8 cellular contexts compared by ENCODE assay signal in the genomic region with DNA sequence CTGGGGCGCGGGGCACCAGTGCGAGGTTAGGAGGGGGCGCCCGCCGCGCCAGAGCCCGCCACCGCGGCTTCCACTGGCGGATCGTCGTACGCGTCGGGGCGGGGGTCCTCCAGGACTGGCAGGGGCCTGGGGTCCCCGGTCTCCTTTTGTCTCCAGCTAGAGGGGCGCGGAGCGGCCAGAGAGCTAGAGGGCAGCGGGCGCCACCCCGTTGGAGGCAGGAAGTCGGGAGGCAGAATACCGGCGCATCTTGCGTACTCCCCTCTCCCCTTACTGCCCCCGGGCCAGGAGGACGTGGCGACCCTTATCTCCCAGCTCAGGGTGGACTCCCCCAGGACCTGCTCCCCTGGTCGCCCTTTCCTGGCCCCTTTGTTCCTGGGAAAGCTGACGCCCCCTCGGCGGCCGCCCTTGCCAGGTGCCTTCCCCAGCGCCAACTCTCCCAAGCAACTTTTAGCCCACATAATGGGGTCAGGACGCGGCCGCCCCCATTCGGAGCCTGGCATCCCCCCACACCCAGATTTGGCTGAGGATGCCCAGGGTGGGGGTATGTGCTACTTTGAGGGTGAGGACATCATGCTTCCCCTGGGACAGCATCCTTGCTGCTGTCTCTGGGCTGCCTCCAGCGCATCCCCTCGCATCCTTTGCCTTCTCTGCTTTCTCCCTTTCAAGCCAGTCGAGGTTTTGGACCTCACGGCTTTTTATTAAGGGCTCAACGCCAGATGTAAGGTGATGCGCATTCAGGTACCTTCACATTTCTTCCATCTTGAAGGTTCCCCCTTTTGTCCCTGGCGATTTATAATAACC. TPM values are rescaled to one million over a fixed set of nuclear protein-coding genes. Genes with fewer than 3 reads are reported as not detected.
A peak's percentile ranks its signal among the peaks of the same experiment; 100 is the strongest.
DNase-seq lines count a peak whose midpoint lies in the region; ATAC-seq and TF ChIP-seq lines count a peak whose summit lies in the region.

No MANE protein-coding gene starts in this region.

- TF ChIP-seq CTCF in Calu3 (IDR thresholded peaks at IDR 0.05; ENCODE audit: unreplicated experiment) (no peak), fibroblast of mammary gland (conservative IDR thresholded peaks at IDR 0.05; ENCODE audit: control insufficient read depth, insufficient read depth, low read depth, low read length) (no peak), progenitor cell of endocrine pancreas (IDR thresholded peaks at IDR 0.05; ENCODE audit: unreplicated experiment) (no peak)

- H3K36me3 Mint-ChIP-seq in Calu3 (ENCODE audit: insufficient read depth, unreplicated experiment): peaks cover 5% of the 10 kb centered on the region
- peaks cover 1% of the 10 kb centered on the region for H3K36me3 Mint-ChIP-seq in progenitor cell of endocrine pancreas (ENCODE audit: insufficient read depth)

- no peaks in the 10 kb centered on the region for H3K36me3 ChIP-seq in SK-N-MC (ENCODE audit: insufficient read depth, low read length)

- no peak overlapping the region for H3K27ac ChIP-seq in SK-N-MC

- no peaks in the 10 kb centered on the region for H3K9me3 ChIP-seq in SK-N-MC (ENCODE audit: low read depth, low read length)

- in situ Hi-C loops in G401 (cut with HindIII; ENCODE audit: low sequenced_read_pairs): no loop called here

- DNase-seq in Calu3: no peak
- no peak for DNase-seq in SK-N-MC (ENCODE audit: low read depth, low spot score)
- no peak for DNase-seq in fibroblast of mammary gland (ENCODE audit: low read depth)
- peak; percentile 26 for DNase-seq in progenitor cell of endocrine pancreas (ENCODE audit: low spot score, unreplicated experiment)
- DNase-seq in GDM1 (lab: John Stamatoyannopoulos, UW): no peak
- DNase-seq in NCI-H187 treated with DMSO at 0.1 percent for 48 hours (lab: John Stamatoyannopoulos, UW): no peak
- DNase-seq in G401 (ENCODE audit: low spot score): no peak

- H3K4me3 ChIP-seq in SK-N-MC (peak overlapping the region; percentile 73), fibroblast of mammary gland (ENCODE audit: control insufficient read depth, low read depth, low read length) (peak overlapping the region; percentile 34)

- H3K4me3 Mint-ChIP-seq in Calu3 (ENCODE audit: low read depth, unreplicated experiment) (peak overlapping the region; percentile 74), progenitor cell of endocrine pancreas (ENCODE audit: low read depth) (peak overlapping the region; percentile 96)

- CTCF ChIA-PET in Calu3 (lab: Charles Lee): no interaction called here

- peak; percentile 16 for ATAC-seq in GM21528 (IDR thresholded peaks at IDR 0.05; ENCODE audit: low FRiP score, unreplicated experiment)

- intact Hi-C loops in Calu3 (cut with micrococcal nuclease; ENCODE audit: unreplicated experiment): no loop called here

- no TSS peak for BruUV-seq in Calu3 (replicated peaks; lab: Mats Ljungman, UMichigan)

- H3K4me1 Mint-ChIP-seq in Calu3 (ENCODE audit: low read depth, unreplicated experiment): no peaks in the 10 kb centered on the region
- H3K4me1 Mint-ChIP-seq in progenitor cell of endocrine pancreas (ENCODE audit: low read depth): peaks cover 13% of the 10 kb centered on the region

- peaks cover 16% of the 10 kb centered on the region for H3K27me3 Mint-ChIP-seq in Calu3 (ENCODE audit: unreplicated experiment)
- H3K27me3 Mint-ChIP-seq in progenitor cell of endocrine pancreas: no peaks in the 10 kb centered on the region

- H3K27ac Mint-ChIP-seq in Calu3 (ENCODE audit: unreplicated experiment) (no peak overlapping the region), progenitor cell of endocrine pancreas (peak overlapping the region; percentile 98)

- H3K9ac ChIP-seq in SK-N-MC (ENCODE audit: insufficient read length): no peak overlapping the region

- H3K9me3 Mint-ChIP-seq in Calu3 (ENCODE audit: low read depth, unreplicated experiment): no peaks in the 10 kb centered on the region
- H3K9me3 Mint-ChIP-seq in progenitor cell of endocrine pancreas (ENCODE audit: low read depth): no peaks in the 10 kb centered on the region

RNA-seq across cellular contexts. Expression of a gene that starts 1.0 kb away (rescaled TPM):
- not detected in 2 replicates for total RNA-seq in Calu3 (2022)
- total RNA-seq in progenitor cell of endocrine pancreas: 28.0 TPM in 2 replicates
- not detected in 2 replicates for total RNA-seq in G401 (2014; rRNA removed; shearing (Covaris generic))

Comparison
In these comparisons a context has a peak if more than half of its experiments do, and no peak if none do; other contexts are left out.
1. RNA of a gene that starts 1.0 kb away (total RNA-seq): 28.0 TPM in progenitor cell of endocrine pancreas; not detected in Calu3 and not detected in G401; every median in the first group is over 10 times any median in the second.